ENCODE assay signal across 8 cellular contexts in genomic region chr13:31538067-31539042, GRCh38.
DNase-seq lines count a peak whose midpoint lies in the region; ATAC-seq and TF ChIP-seq lines count a peak whose summit lies in the region.

No MANE protein-coding gene starts in this region.

- ATAC-seq in left lung, result peak; percentile 74
- ATAC-seq in HG02588 (IDR thresholded peaks at IDR 0.05; ENCODE audit: unreplicated experiment), result no peak
- ATAC-seq in GM21423 (IDR thresholded peaks at IDR 0.05; ENCODE audit: unreplicated experiment), result no peak

- H3K9me3 ChIP-seq in left lung, result no peaks in the 10 kb centered on the region

- no peak overlapping the region for H3K27ac ChIP-seq in left lung

- H3K36me3 ChIP-seq in left lung, result no peaks in the 10 kb centered on the region

- DNase-seq in COLO668 (lab: John Stamatoyannopoulos, UW; ENCODE audit: unreplicated experiment) (peak; percentile 54), LoVo (ENCODE audit: low spot score) (peak; percentile 81), amniotic epithelial cell (ENCODE audit: low read depth) (peak; percentile 36), left lung (no peak), T-helper 2 cell (no peak), foreskin melanocyte (no peak)

- H3K4me1 ChIP-seq in left lung, result no peaks in the 10 kb centered on the region

- intact Hi-C loops in left lung (cut with DNase I), result no loop called here

- no peak overlapping the region for H3K4me3 ChIP-seq in left lung

- peaks cover 0 to 4% of the 10 kb centered on the region in 2 donors for H3K27me3 ChIP-seq in left lung

- peak; percentile 31 to 52 for TF ChIP-seq CTCF in left lung (IDR thresholded peaks at IDR 0.05)

Comparison
In these comparisons a context has a peak if more than half of its experiments do, and no peak if none do; other contexts are left out.
1. DNase-seq: peak in COLO668 (single experiment), LoVo (single experiment) and amniotic epithelial cell (single experiment); none in left lung (0 of 2), T-helper 2 cell (0 of 5) and foreskin melanocyte (single experiment).